Comparison of ENCODE assay signal across 14 cellular contexts in the genomic region with DNA sequence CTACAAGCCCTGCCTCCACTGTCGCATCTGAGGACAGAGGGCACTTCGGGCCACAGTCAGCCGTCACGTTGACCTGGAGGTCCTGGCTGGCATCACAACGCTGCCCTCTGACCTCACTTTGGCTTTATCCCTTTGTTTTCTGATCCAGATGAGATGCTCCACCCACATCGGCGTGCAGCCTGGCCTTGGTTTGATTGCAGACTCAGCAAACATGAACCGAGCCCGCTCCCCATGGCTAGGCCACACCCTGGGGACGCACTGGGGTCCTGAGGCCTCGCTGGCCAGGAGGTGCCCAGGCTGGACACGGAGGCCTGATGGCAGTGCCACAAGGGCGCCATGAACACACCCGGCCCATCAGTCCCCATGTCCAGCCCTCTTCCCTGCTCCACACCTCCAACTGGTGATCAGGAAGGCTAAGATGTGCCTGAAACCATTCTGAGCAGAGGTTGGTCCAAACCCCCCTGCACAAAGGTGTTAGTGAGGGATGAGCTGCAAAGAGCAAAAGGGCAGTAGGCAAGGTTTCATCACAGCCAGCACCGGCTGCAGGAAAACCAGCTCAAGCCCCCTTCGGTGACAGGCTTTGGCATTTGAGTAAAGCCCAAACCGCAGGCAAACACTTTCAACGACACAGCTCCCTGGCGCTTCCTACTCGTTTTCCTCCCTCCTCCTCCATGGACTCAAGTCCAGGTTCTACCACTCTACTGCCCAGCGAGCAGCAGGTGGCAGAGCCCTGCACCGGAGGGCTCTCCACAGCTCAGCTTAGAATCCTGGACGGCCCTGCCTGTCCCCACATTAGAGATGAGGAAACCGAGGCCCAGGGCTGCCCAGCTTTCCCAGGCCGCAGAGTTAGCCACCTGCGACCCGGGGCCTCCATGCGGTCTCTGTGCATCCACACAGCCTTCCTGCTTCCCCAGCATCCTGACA.
"Had no signal": no experiment of that assay in that cellular context is flagged by ENCODE, and none has a peak within 500 bp of the region (broad histone marks: within the 10 kb centered on the region; RNA-seq: fewer than 3 reads in every experiment).

No MANE protein-coding gene starts in this region.

- H3K36me3 ChIP-seq: tibial nerve had no signal

- H3K27ac Mint-ChIP-seq: activated CD4-positive, alpha-beta memory T cell treated with anti-CD3 and anti-CD28 coated beads for 36 hours; activated naive CD4-positive, alpha-beta T cell treated with anti-CD3 and anti-CD28 coated beads for 36 hours; brain; mesothelial cell of epicardium; nephron had no signal

- H3K4me3 Mint-ChIP-seq: activated CD4-positive, alpha-beta memory T cell treated with anti-CD3 and anti-CD28 coated beads for 36 hours; activated naive CD4-positive, alpha-beta T cell treated with anti-CD3 and anti-CD28 coated beads for 36 hours; brain; mesothelial cell of epicardium; nephron had no signal

- H3K4me1 ChIP-seq: tibial nerve had no signal

- H3K27ac ChIP-seq: dorsolateral prefrontal cortex, tibial nerve had no signal

- H3K36me3 Mint-ChIP-seq: activated CD4-positive, alpha-beta memory T cell treated with anti-CD3 and anti-CD28 coated beads for 36 hours; brain; mesothelial cell of epicardium had no signal

- H3K27me3 ChIP-seq: dorsolateral prefrontal cortex, tibial nerve had no signal

- H3K9me3 Mint-ChIP-seq: activated CD4-positive, alpha-beta memory T cell treated with anti-CD3 and anti-CD28 coated beads for 36 hours; activated naive CD4-positive, alpha-beta T cell treated with anti-CD3 and anti-CD28 coated beads for 36 hours; brain; mesothelial cell of epicardium; nephron had no signal

- DNase-seq: activated CD4-positive, alpha-beta memory T cell treated with anti-CD3 and anti-CD28 coated beads for 36 hours; activated CD4-positive, alpha-beta T cell treated with anti-CD3 and anti-CD28 coated beads for 4 hours; activated naive CD4-positive, alpha-beta T cell treated with anti-CD3 and anti-CD28 coated beads for 36 hours; activated T-cell treated with anti-CD3 and anti-CD28 coated beads for 4 hours; central memory CD4-positive, alpha-beta T cell; dorsolateral prefrontal cortex; occipital lobe; stimulated activated CD4-positive, alpha-beta T cell treated with anti-CD3 and anti-CD28 coated beads, Interleukin-2, amount 100 ng/mL, for 24 hours; stimulated activated naive CD4-positive, alpha-beta T cell treated with Interleukin-2 at 50 U/mL for 16 hours had no signal

- H3K4me3 ChIP-seq: dorsolateral prefrontal cortex, lung, tibial nerve had no signal

- H3K9me3 ChIP-seq: tibial nerve had no signal

- H3K4me1 Mint-ChIP-seq: mesothelial cell of epicardium, nephron had no signal
